23 cellular contexts compared by ENCODE assay signal in the genomic region with DNA sequence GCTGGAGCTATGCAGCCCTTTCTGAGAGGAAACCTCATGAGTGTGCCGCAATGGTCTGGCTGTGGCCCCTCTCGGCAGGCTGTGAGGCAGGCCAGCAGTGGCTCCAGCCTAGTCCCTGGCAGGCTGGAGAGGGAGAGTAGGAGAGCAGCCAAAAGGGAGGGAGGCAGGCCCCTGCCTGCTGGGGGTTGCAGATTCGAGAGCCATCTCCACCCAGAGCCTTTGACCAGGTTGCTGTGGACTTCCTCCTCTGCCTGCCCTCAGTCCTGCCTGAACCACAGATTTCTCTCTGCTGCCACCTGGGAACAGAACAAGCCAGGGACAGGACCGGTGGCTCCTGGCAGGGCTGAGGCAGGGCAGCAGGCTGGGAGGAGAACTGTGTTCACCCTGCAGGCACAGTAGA. TPM values are rescaled to one million over a fixed set of nuclear protein-coding genes. Genes with fewer than 3 reads are reported as not detected.
DNase-seq lines count a peak whose midpoint lies in the region; FAIRE-seq and TF ChIP-seq lines count a peak whose summit lies in the region.
"Had no signal": no experiment of that assay in that cellular context is flagged by ENCODE, and none has a peak within 500 bp of the region (broad histone marks: within the 10 kb centered on the region; RNA-seq: fewer than 3 reads in every experiment).

No MANE protein-coding gene starts in this region.

- H2AK5ac ChIP-seq in neuronal stem cell (ENCODE audit: low read depth, low read length): no peak overlapping the region

- H3K4ac ChIP-seq in neuronal stem cell (ENCODE audit: low read length): no peak overlapping the region

- H3K36me3 ChIP-seq in kidney (ENCODE audit: control insufficient read depth in 1 of 2, insufficient read depth in 2 of 2, low read length in 2 of 2) (peaks cover 5 to 16% of the 10 kb centered on the region in 2 donors), neuronal stem cell (replicated peaks in 1 of 2; ENCODE audit: control insufficient read depth in 2 of 2, insufficient read depth in 2 of 2, low read length in 2 of 2) (no peaks in the 10 kb centered on the region)

- H3K4me1 ChIP-seq in kidney (ENCODE audit: control insufficient read depth in 1 of 2, insufficient read depth in 1 of 2, low read depth in 1 of 2, low read length in 2 of 2) (peaks cover 0 to 20% of the 10 kb centered on the region in 2 donors), neuronal stem cell (ENCODE audit: control insufficient read depth in 2 of 2, insufficient read depth in 1 of 2, low read depth in 1 of 2, low read length in 2 of 2) (no peaks in the 10 kb centered on the region)

- FAIRE-seq in kidney (lab: Jason Lieb, UNC): no peak
- FAIRE-seq: GM12892, keratinocyte had no signal

- H2AFZ ChIP-seq in neuronal stem cell (ENCODE audit: low read length): no peak overlapping the region

- H3K27me3 ChIP-seq in neuronal stem cell (ENCODE audit: control insufficient read depth in 3 of 3, insufficient read depth in 3 of 3, low read depth in 1 of 3, low read length in 3 of 3): peaks cover 0 to 85% (median 23%) of the 10 kb centered on the region in 3 experiments

- no peaks in the 10 kb centered on the region for H3K9me3 Mint-ChIP-seq in Calu3 (ENCODE audit: low read depth, unreplicated experiment)
- H3K9me3 Mint-ChIP-seq in activated CD4-positive, alpha-beta memory T cell treated with anti-CD3 and anti-CD28 coated beads, Interleukin-2, amount 10 ng/mL, durations not matched to agents 7 days and 5 days: no peaks in the 10 kb centered on the region
- H3K9me3 Mint-ChIP-seq: activated B cell treated with CpG ODN at 0.5 μM for 24 hours; activated naive CD4-positive, alpha-beta T cell treated with anti-CD3 and anti-CD28 coated beads, Interleukin-2, amount 10 ng/mL, durations not matched to agents 7 days and 5 days; activated T-helper 1 cell treated with anti-CD3 and anti-CD28 coated beads, Interleukin-12 subunit alpha, Interleukin-12 subunit beta, Interleukin-2, Interleukin-4 antibody, amounts not matched to agents 30 ng/mL and 10 ng/mL and 1 ng/mL, durations not matched to agents 14 hours and 24 hours and 36 hours; CD8-positive, alpha-beta T cell; neural crest cell; stimulated activated naive CD8-positive, alpha-beta T cell treated with anti-CD3 and anti-CD28 coated beads, Interleukin-15, Interleukin-2, amounts not matched to agents 100 ng/mL and 50 ng/mL, for 24 hours had no signal

- no peak overlapping the region for H3K4me3 Mint-ChIP-seq in Calu3 (ENCODE audit: low read depth, unreplicated experiment)
- H3K4me3 Mint-ChIP-seq in activated CD4-positive, alpha-beta memory T cell treated with anti-CD3 and anti-CD28 coated beads, Interleukin-2, amount 10 ng/mL, durations not matched to agents 7 days and 5 days: no peak overlapping the region
- H3K4me3 Mint-ChIP-seq: activated B cell treated with CpG ODN at 0.5 μM for 24 hours; activated naive CD4-positive, alpha-beta T cell treated with anti-CD3 and anti-CD28 coated beads, Interleukin-2, amount 10 ng/mL, durations not matched to agents 7 days and 5 days; activated T-helper 1 cell treated with anti-CD3 and anti-CD28 coated beads, Interleukin-12 subunit alpha, Interleukin-12 subunit beta, Interleukin-2, Interleukin-4 antibody, amounts not matched to agents 30 ng/mL and 10 ng/mL and 1 ng/mL, durations not matched to agents 14 hours and 24 hours and 36 hours; CD8-positive, alpha-beta T cell; neural crest cell; stimulated activated naive CD8-positive, alpha-beta T cell treated with anti-CD3 and anti-CD28 coated beads, Interleukin-15, Interleukin-2, amounts not matched to agents 100 ng/mL and 50 ng/mL, for 24 hours had no signal

- H3K27ac Mint-ChIP-seq in Calu3 (ENCODE audit: unreplicated experiment): no peak overlapping the region
- no peak overlapping the region for H3K27ac Mint-ChIP-seq in activated CD4-positive, alpha-beta memory T cell treated with anti-CD3 and anti-CD28 coated beads, Interleukin-2, amount 10 ng/mL, durations not matched to agents 7 days and 5 days
- H3K27ac Mint-ChIP-seq: activated B cell treated with CpG ODN at 0.5 μM for 24 hours; activated naive CD4-positive, alpha-beta T cell treated with anti-CD3 and anti-CD28 coated beads, Interleukin-2, amount 10 ng/mL, durations not matched to agents 7 days and 5 days; activated T-helper 1 cell treated with anti-CD3 and anti-CD28 coated beads, Interleukin-12 subunit alpha, Interleukin-12 subunit beta, Interleukin-2, Interleukin-4 antibody, amounts not matched to agents 30 ng/mL and 10 ng/mL and 1 ng/mL, durations not matched to agents 14 hours and 24 hours and 36 hours; CD8-positive, alpha-beta T cell; stimulated activated naive CD8-positive, alpha-beta T cell treated with anti-CD3 and anti-CD28 coated beads, Interleukin-15, Interleukin-2, amounts not matched to agents 100 ng/mL and 50 ng/mL, for 24 hours had no signal

- no peak overlapping the region for H3K14ac ChIP-seq in neuronal stem cell (ENCODE audit: low read length)

- H3K18ac ChIP-seq in neuronal stem cell (ENCODE audit: low read length): peak overlapping the region; percentile 32

- no peak overlapping the region for H2BK15ac ChIP-seq in neuronal stem cell (ENCODE audit: low read length)

- H3K4me1 Mint-ChIP-seq in Calu3 (ENCODE audit: low read depth, unreplicated experiment): no peaks in the 10 kb centered on the region
- H3K4me1 Mint-ChIP-seq in activated CD4-positive, alpha-beta memory T cell treated with anti-CD3 and anti-CD28 coated beads, Interleukin-2, amount 10 ng/mL, durations not matched to agents 7 days and 5 days: no peaks in the 10 kb centered on the region
- H3K4me1 Mint-ChIP-seq: activated B cell treated with CpG ODN at 0.5 μM for 24 hours; activated naive CD4-positive, alpha-beta T cell treated with anti-CD3 and anti-CD28 coated beads, Interleukin-2, amount 10 ng/mL, durations not matched to agents 7 days and 5 days; neural crest cell had no signal

- H3K4me3 ChIP-seq in NB4 (ENCODE audit: low read depth, low read length) (no peak overlapping the region), kidney (ENCODE audit: low read length in 2 of 2) (no peak overlapping the region), neuronal stem cell (ENCODE audit: low read length in 2 of 2) (no peak overlapping the region)
- H3K4me3 ChIP-seq: lung had no signal

- no peaks in the 10 kb centered on the region for H3K79me1 ChIP-seq in neuronal stem cell (ENCODE audit: low read depth, low read length)

- H4K8ac ChIP-seq in neuronal stem cell (ENCODE audit: low read depth, low read length): no peak overlapping the region

- no peak overlapping the region for H4K91ac ChIP-seq in neuronal stem cell (ENCODE audit: low read depth, low read length, poor library complexity)

- intact Hi-C loops in Calu3 (cut with micrococcal nuclease; ENCODE audit: unreplicated experiment): no loop called here
- intact Hi-C loops in kidney (cut with DNase I): no loop called here

- no peak overlapping the region for H2BK12ac ChIP-seq in neuronal stem cell (ENCODE audit: low read length)

- no peak overlapping the region for H3K23ac ChIP-seq in neuronal stem cell (ENCODE audit: low read depth, low read length, poor library complexity)

- peak overlapping the region; percentile 17 for H2BK5ac ChIP-seq in neuronal stem cell (ENCODE audit: low read length)

- TF ChIP-seq CTCF in Calu3 (IDR thresholded peaks at IDR 0.05; ENCODE audit: unreplicated experiment) (no peak), NB4 (IDR thresholded peaks at IDR 0.05; ENCODE audit: low read depth, low read length) (no peak), kidney (IDR thresholded peaks at IDR 0.05; ENCODE audit: borderline replicate concordance, extremely low read depth, insufficient read depth) (no peak)

- WGBS in neuronal stem cell (ENCODE audit: extremely low coverage in 2 of 2, insufficient read length in 2 of 2, insufficient replicate concordance in 1 of 2), 2 donors: no CpG with 5 or more reads among the region's 4 CpGs

- DNase-seq in Calu3 (peak; percentile 16), NB4 (ENCODE audit: low read depth) (peak; percentile 16), kidney (peak; percentile 44), neuronal stem cell (ENCODE audit: low spot score) (no peak), superior temporal gyrus (ENCODE audit: extremely low spot score) (no peak)
- DNase-seq in stimulated activated CD4-positive, alpha-beta T cell treated with anti-CD3 and anti-CD28 coated beads, Interleukin-2, amount 100 ng/mL, for 24 hours: no peak
- DNase-seq in activated naive CD4-positive, alpha-beta T cell treated with Interleukin-2 at 50 U/mL for 16 hours: no peak
- no peak for DNase-seq in activated CD4-positive, alpha-beta memory T cell treated with anti-CD3 and anti-CD28 coated beads, Interleukin-2, amount 10 ng/mL, durations not matched to agents 7 days and 5 days
- DNase-seq: activated B cell treated with CpG ODN at 0.5 μM for 24 hours; activated naive CD4-positive, alpha-beta T cell treated with anti-CD3 and anti-CD28 coated beads, Interleukin-2, amount 10 ng/mL, durations not matched to agents 7 days and 5 days; CD8-positive, alpha-beta T cell; HCEC 1CT; NCI-H1694 treated with DMSO at 0.1 percent for 48 hours; NCI-H524 treated with DMSO at 0.1 percent for 48 hours; SIG-M5 had no signal

- H3K9me3 ChIP-seq in kidney (ENCODE audit: control insufficient read depth in 1 of 2, low read length in 2 of 2) (no peaks in the 10 kb centered on the region), neuronal stem cell (replicated peaks in 1 of 2; ENCODE audit: control insufficient read depth in 2 of 2, insufficient read depth in 1 of 2, low read depth in 1 of 2, low read length in 2 of 2) (no peaks in the 10 kb centered on the region)

- no peak overlapping the region for H3K4me2 ChIP-seq in neuronal stem cell (ENCODE audit: insufficient read depth, low read length, poor library complexity, severe bottlenecking)

- no TSS peak for BruUV-seq in Calu3 (replicated peaks; lab: Mats Ljungman, UMichigan)

- POLR2A ChIA-PET in activated CD4-positive, alpha-beta memory T cell treated with anti-CD3 and anti-CD28 coated beads, Interleukin-2, amount 10 ng/mL, durations not matched to agents 7 days and 5 days (lab: Charles Lee): no interaction called here

- no peak overlapping the region for H3K27ac ChIP-seq in kidney (ENCODE audit: low read depth in 2 of 2, low read length in 2 of 2)
- no peak overlapping the region for H3K27ac ChIP-seq in neuronal stem cell (replicated peaks; ENCODE audit: low read length)

- peaks cover 96% of the 10 kb centered on the region for H3K27me3 Mint-ChIP-seq in Calu3 (ENCODE audit: unreplicated experiment)
- peaks cover 75% of the 10 kb centered on the region for H3K27me3 Mint-ChIP-seq in activated CD4-positive, alpha-beta memory T cell treated with anti-CD3 and anti-CD28 coated beads, Interleukin-2, amount 10 ng/mL, durations not matched to agents 7 days and 5 days

- H2BK120ac ChIP-seq in neuronal stem cell (ENCODE audit: low read depth, low read length): no peak overlapping the region

- no peak overlapping the region for H3K9ac ChIP-seq in kidney (ENCODE audit: low read length in 2 of 2)
- no peak overlapping the region for H3K9ac ChIP-seq in neuronal stem cell (ENCODE audit: low read depth, low read length, poor library complexity)

- no peaks in the 10 kb centered on the region for H3K36me3 Mint-ChIP-seq in Calu3 (ENCODE audit: insufficient read depth, unreplicated experiment)
- no peaks in the 10 kb centered on the region for H3K36me3 Mint-ChIP-seq in activated CD4-positive, alpha-beta memory T cell treated with anti-CD3 and anti-CD28 coated beads, Interleukin-2, amount 10 ng/mL, durations not matched to agents 7 days and 5 days (ENCODE audit: low read depth)
- H3K36me3 Mint-ChIP-seq: activated naive CD4-positive, alpha-beta T cell treated with anti-CD3 and anti-CD28 coated beads, Interleukin-2, amount 10 ng/mL, durations not matched to agents 7 days and 5 days; CD8-positive, alpha-beta T cell had no signal

- CTCF ChIA-PET in Calu3 (lab: Charles Lee): no interaction called here
- CTCF ChIA-PET in activated CD4-positive, alpha-beta memory T cell treated with anti-CD3 and anti-CD28 coated beads, Interleukin-2, amount 10 ng/mL, durations not matched to agents 7 days and 5 days (lab: Charles Lee): no interaction called here

- TF ChIP-seq POLR2A in NB4 (IDR thresholded peaks at IDR 0.05; ENCODE audit: extremely low read depth, insufficient read length): no peak

RNA-seq across cellular contexts. Expression of a gene that starts 13.9 kb away (rescaled TPM):
- total RNA-seq in Calu3 (2022) (not detected in 2 replicates), kidney (102 TPM)
- 28.3 TPM for polyA plus RNA-seq in kidney (ENCODE audit: insufficient read depth, low read depth, low replicate concordance)
- polyA plus RNA-seq in neuronal stem cell (2013, experiment 1 of 2): 0.17 TPM
- polyA plus RNA-seq in neuronal stem cell (2013, experiment 2 of 2): 0.25 TPM
- not detected for total RNA-seq in activated CD4-positive, alpha-beta memory T cell treated with anti-CD3 and anti-CD28 coated beads, Interleukin-2, amount 10 ng/mL, durations not matched to agents 7 days and 5 days
- total RNA-seq: A673; activated B cell treated with CpG ODN at 0.5 μM for 24 hours; activated T-helper 1 cell treated with anti-CD3 and anti-CD28 coated beads, Interleukin-12 subunit alpha, Interleukin-12 subunit beta, Interleukin-2, Interleukin-4 antibody, amounts not matched to agents 30 ng/mL and 10 ng/mL and 1 ng/mL, durations not matched to agents 14 hours and 24 hours and 36 hours; CD8-positive, alpha-beta T cell; lung; sciatic nerve had no signal
- polyA plus RNA-seq: keratinocyte, lung had no signal

Comparison
In these comparisons a context has a peak if more than half of its experiments do, and no peak if none do; other contexts are left out.
1. DNase-seq: peak in Calu3 (single experiment), NB4 (single experiment) and kidney (single experiment); none in neuronal stem cell (single experiment), superior temporal gyrus (single experiment), stimulated activated CD4-positive, alpha-beta T cell treated with anti-CD3 and anti-CD28 coated beads, Interleukin-2, amount 100 ng/mL, for 24 hours (0 of 2), activated naive CD4-positive, alpha-beta T cell treated with Interleukin-2 at 50 U/mL for 16 hours (single experiment) and activated CD4-positive, alpha-beta memory T cell treated with anti-CD3 and anti-CD28 coated beads, Interleukin-2, amount 10 ng/mL, durations not matched to agents 7 days and 5 days (single experiment).
2. RNA of a gene that starts 13.9 kb away (total RNA-seq): 102 TPM in kidney (single experiment); not detected in activated CD4-positive, alpha-beta memory T cell treated with anti-CD3 and anti-CD28 coated beads, Interleukin-2, amount 10 ng/mL, durations not matched to agents 7 days and 5 days and not detected in Calu3; every median in the first group is over 10 times any median in the second.